9 cellular contexts compared by ENCODE assay signal in the genomic region with DNA sequence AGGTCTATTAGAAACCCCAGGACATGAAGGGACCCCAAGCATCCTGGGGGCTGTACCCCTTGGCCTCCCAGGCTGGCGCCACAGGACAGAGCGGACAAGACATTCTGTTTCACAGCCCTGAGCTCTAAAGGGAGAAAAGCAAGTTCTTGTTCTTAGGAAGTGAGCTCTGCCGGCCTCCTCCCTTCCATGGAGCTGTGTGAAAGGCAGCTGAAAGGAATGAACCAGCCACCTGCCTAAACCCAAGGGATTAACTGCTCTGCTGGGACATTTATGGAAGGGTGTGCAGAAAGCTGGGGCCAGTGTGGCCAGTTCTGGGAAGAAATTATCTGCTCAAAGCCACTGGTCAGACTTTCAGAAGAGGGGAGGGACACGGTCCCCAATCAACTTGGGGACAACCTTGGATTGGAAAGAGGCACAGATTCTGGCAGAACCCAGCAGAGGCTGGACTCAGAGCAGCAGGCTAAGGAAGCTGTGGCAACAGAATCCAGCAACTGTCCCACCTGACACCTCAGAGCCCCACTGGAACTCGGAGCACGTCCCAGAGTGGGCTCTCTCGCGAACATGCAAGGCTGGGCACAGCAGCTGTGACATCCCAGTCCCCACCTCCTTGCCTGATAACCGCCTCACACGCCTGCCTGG. TPM values are rescaled to one million over a fixed set of nuclear protein-coding genes. Genes with fewer than 3 reads are reported as not detected.
DNase-seq lines count a peak whose midpoint lies in the region; ATAC-seq, FAIRE-seq and TF ChIP-seq lines count a peak whose summit lies in the region.
"Had no signal": no experiment of that assay in that cellular context is flagged by ENCODE, and none has a peak within 500 bp of the region (broad histone marks: within the 10 kb centered on the region; RNA-seq: fewer than 3 reads in every experiment).

No MANE protein-coding gene starts in this region.

- intact Hi-C loops in mucosa of descending colon (cut with DNase I, micrococcal nuclease), result no loop called here

- H3K79me2 ChIP-seq in DND-41 (ENCODE audit: insufficient read depth, low read length) (peaks cover 59% of the 10 kb centered on the region), KMS-11 (ENCODE audit: insufficient read depth, low read depth) (peaks cover 64% of the 10 kb centered on the region)

- H3K36me3 ChIP-seq in DND-41 (ENCODE audit: insufficient read depth, low read length) (peaks cover 40% of the 10 kb centered on the region), KMS-11 (ENCODE audit: insufficient read depth) (peaks cover 8% of the 10 kb centered on the region; the same call in 1 of the 2 replicates), mucosa of descending colon (ENCODE audit: low read depth) (no peaks in the 10 kb centered on the region)

- H3K9me3 ChIP-seq in DND-41 (ENCODE audit: insufficient read depth, low read length, severe bottlenecking) (no peaks in the 10 kb centered on the region), mucosa of descending colon (no peaks in the 10 kb centered on the region)

- FAIRE-seq in urothelium cell line (lab: Jason Lieb, UNC), result no peak

- peak; percentile 44 for ATAC-seq in DND-41 (ENCODE audit: insufficient read depth, low read depth)
- ATAC-seq in mucosa of descending colon, result no peak
- no peak for ATAC-seq in HG02840 (IDR thresholded peaks at IDR 0.05; ENCODE audit: low FRiP score, unreplicated experiment)
- no peak for ATAC-seq in GM21515 (IDR thresholded peaks at IDR 0.05; ENCODE audit: unreplicated experiment)

- H3K27me3 ChIP-seq in DND-41 (ENCODE audit: insufficient read depth, low read length, poor library complexity) (no peaks in the 10 kb centered on the region), KMS-11 (ENCODE audit: insufficient read depth, low read depth) (no peaks in the 10 kb centered on the region)

- H3K4me3 ChIP-seq in DND-41 (ENCODE audit: low read depth in 1 of 2, low read length in 2 of 2) (peak overlapping the region; percentile 52 to 84; a peak in 3 of 4 replicates), KMS-11 (IDR thresholded peaks at IDR 0.05; ENCODE audit: insufficient read depth, low read depth, low read length) (peak overlapping the region; percentile 83), mucosa of descending colon (peak overlapping the region; percentile 80)

- H2AFZ ChIP-seq in DND-41 (ENCODE audit: low read depth, low read length), result peak overlapping the region; percentile 76
- H2AFZ ChIP-seq in KMS-11 (ENCODE audit: low read depth), result peak overlapping the region; percentile 60

- H3K27ac ChIP-seq in DND-41 (ENCODE audit: low read length), result peak overlapping the region; percentile 85
- H3K27ac ChIP-seq in KMS-11, result peak overlapping the region; percentile 92
- H3K27ac ChIP-seq in caudate nucleus (ENCODE audit: low read depth, low read length), result peak overlapping the region; percentile 95

- H4K20me1 ChIP-seq in DND-41 (ENCODE audit: insufficient read depth, low read length), result peaks cover 53% of the 10 kb centered on the region
- H4K20me1 ChIP-seq in KMS-11 (ENCODE audit: insufficient read depth), result peaks cover 28% of the 10 kb centered on the region; the same call in 1 of the 2 replicates

- DNase-seq in DND-41, result no peak
- DNase-seq in caudate nucleus (lab: John Stamatoyannopoulos, UW), result peak in 6 of 61 donors; percentile 46 to 66 (median 57)
- no peak for DNase-seq in mucosa of descending colon
- DNase-seq in ureter (ENCODE audit: low spot score), result no peak
- no peak for DNase-seq in urothelium cell line (ENCODE audit: low spot score)

- H3K4me1 ChIP-seq in DND-41 (ENCODE audit: insufficient read depth, low read length), result peaks cover 62% of the 10 kb centered on the region
- H3K4me1 ChIP-seq in KMS-11 (ENCODE audit: low read depth, poor library complexity, severe bottlenecking), result peaks cover 30% of the 10 kb centered on the region
- peaks cover 17% of the 10 kb centered on the region for H3K4me1 ChIP-seq in mucosa of descending colon (ENCODE audit: low read depth)

- TF ChIP-seq CTCF in DND-41 (IDR thresholded peaks at IDR 0.05; ENCODE audit: borderline replicate concordance, extremely low read depth, low read length, poor library complexity, severe bottlenecking), result no peak
- TF ChIP-seq CTCF in KMS-11 (conservative IDR thresholded peaks at IDR 0.05; ENCODE audit: low read depth, low read length), result no peak
- TF ChIP-seq CTCF in mucosa of descending colon (IDR thresholded peaks at IDR 0.05), result no peak

- H3K9ac ChIP-seq in DND-41 (ENCODE audit: low read depth, low read length) (peak overlapping the region; percentile 68), KMS-11 (peak overlapping the region; percentile 88)

- H3K4me2 ChIP-seq in DND-41 (ENCODE audit: insufficient read depth, low read length) (peak overlapping the region; percentile 89), KMS-11 (peak overlapping the region; percentile 100)

RNA-seq across cellular contexts. Expression of a gene that starts 2.1 kb away (rescaled TPM):
- 10 to 100 TPM in 2 of 3 donors, 1 to 10 TPM in 1; 8.7 to 68.2 (median 10.7) TPM for total RNA-seq in mucosa of descending colon
- total RNA-seq in ureter, result 25.8 TPM

RNA-seq across cellular contexts. Expression of a gene that starts 13.0 kb away (rescaled TPM):
- total RNA-seq in mucosa of descending colon (10 to 100 TPM in 1 of 3 donors, 1 to 10 TPM in 2; 6.6 to 21.5 (median 8.9) TPM), ureter (10.9 TPM)

RNA-seq across cellular contexts. Expression of a gene that starts 20.7 kb away (rescaled TPM):
- total RNA-seq in mucosa of descending colon, result 10 to 100 TPM; 36.8 to 53.9 (median 42.3) TPM
- total RNA-seq in ureter, result 50.4 TPM

RNA-seq across cellular contexts. Expression of a gene that starts 24.1 kb away (rescaled TPM):
- total RNA-seq in mucosa of descending colon (10 to 100 TPM in 2 of 3 donors, 1 to 10 TPM in 1; 8.5 to 19.4 (median 13.7) TPM), ureter (11.7 TPM)

RNA-seq across cellular contexts. Expression of a gene that starts 45.4 kb away (rescaled TPM):
- under 1 TPM in 2 of 3 donors, not detected in 1; 0.13 to 0.14 TPM for total RNA-seq in mucosa of descending colon
- total RNA-seq in ureter, result not detected
- total RNA-seq: HT1080 had no signal
